ENCODE assay signal across 18 cellular contexts in the genomic region with DNA sequence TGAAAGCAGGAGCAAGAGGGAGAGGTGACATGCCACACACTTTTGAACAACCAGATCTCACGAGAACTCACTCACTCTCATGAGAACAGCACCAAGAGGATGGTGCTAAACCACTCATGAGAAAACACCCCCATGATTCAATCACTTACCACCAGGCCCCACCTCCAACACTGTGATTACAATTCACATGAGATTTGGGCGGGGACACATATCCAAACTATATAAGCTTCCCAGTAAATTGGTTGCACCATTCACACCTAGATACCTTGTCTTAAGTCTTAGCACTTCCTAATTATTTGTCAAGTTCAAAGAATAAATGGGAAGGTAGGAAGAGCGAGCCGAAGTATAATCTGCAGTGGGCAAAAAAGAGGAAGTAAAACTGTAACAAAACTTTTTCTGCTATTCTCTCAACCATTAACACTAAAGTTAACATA. TPM values are rescaled to one million over a fixed set of nuclear protein-coding genes. Genes with fewer than 3 reads are reported as not detected.
DNase-seq lines count a peak whose midpoint lies in the region; ATAC-seq, FAIRE-seq and TF ChIP-seq lines count a peak whose summit lies in the region.
"Had no signal": no experiment of that assay in that cellular context is flagged by ENCODE, and none has a peak within 500 bp of the region (broad histone marks: within the 10 kb centered on the region; RNA-seq: fewer than 3 reads in every experiment).

No MANE protein-coding gene starts in this region.

- ATAC-seq in GM19035 (IDR thresholded peaks at IDR 0.05; ENCODE audit: unreplicated experiment) (peak; percentile 61), HG02588 (IDR thresholded peaks at IDR 0.05; ENCODE audit: unreplicated experiment) (peak; percentile 71), HG03280 (IDR thresholded peaks at IDR 0.05; ENCODE audit: unreplicated experiment) (peak; percentile 46), GM12878 (peak; percentile 87)
- ATAC-seq in activated CD8-positive, alpha-beta memory T cell treated with anti-CD3 and anti-CD28 coated beads, Interleukin-2, amount 10 ng/mL, durations not matched to agents 7 days and 5 days, result no peak
- no peak for ATAC-seq in stimulated activated effector memory CD8-positive, alpha-beta T cell treated with anti-CD3 and anti-CD28 coated beads, Interleukin-12 subunit alpha, Interleukin-12 subunit beta, amount 100 ng/mL, for 72 hours
- ATAC-seq: naive thymus-derived CD4-positive, alpha-beta T cell; Panc1; sciatic nerve had no signal

- in situ Hi-C loops in GM12878 (cut with MboI), result no loop called here

- no peak for TF ChIP-seq EP300 in GM12878 (IDR thresholded peaks at IDR 0.05; ENCODE audit: borderline replicate concordance in 1 of 2, control insufficient read depth in 1 of 2, low read depth in 2 of 2, low read length in 2 of 2)

- TF ChIP-seq RAD21 in GM12878 (IDR thresholded peaks at IDR 0.05; ENCODE audit: insufficient read depth, low read depth, low read length), result no peak

- H2AFZ ChIP-seq in GM12878 (ENCODE audit: control insufficient read depth, low read depth, low read length), result no peak overlapping the region

- no peak overlapping the region for H3K4me2 ChIP-seq in GM12878 (ENCODE audit: control insufficient read depth, insufficient read depth)

- no peak for TF ChIP-seq POLR2A in GM12878 (IDR thresholded peaks at IDR 0.05; ENCODE audit: low read depth, low read length)

- H3K4me1 ChIP-seq in GM12878 (ENCODE audit: control insufficient read depth, insufficient read depth, low read length), result no peaks in the 10 kb centered on the region

- 8% methylated on average over 4 of the region's 4 CpGs for WGBS in GM12878 (ENCODE audit: insufficient coverage, insufficient replicate concordance, low lambda C conversion rate, missing lambda C conversion rate)

- H3K36me3 ChIP-seq in GM12878 (ENCODE audit: control insufficient read depth in 2 of 2, insufficient read depth in 2 of 2, low read length in 1 of 2), result no peaks in the 10 kb centered on the region

- RAD21 ChIA-PET in GM12878 (lab: Charles Lee; ENCODE audit: unreplicated experiment), result no interaction called here

- POLR2A ChIA-PET in GM12878 (lab: Charles Lee), result no interaction called here

- no peak overlapping the region for H3K4me3 Mint-ChIP-seq in activated CD8-positive, alpha-beta memory T cell treated with anti-CD3 and anti-CD28 coated beads, Interleukin-2, amount 10 ng/mL, durations not matched to agents 7 days and 5 days
- no peak overlapping the region for H3K4me3 Mint-ChIP-seq in stimulated activated effector memory CD8-positive, alpha-beta T cell treated with anti-CD3 and anti-CD28 coated beads, Interleukin-12 subunit alpha, Interleukin-12 subunit beta, amount 100 ng/mL, for 72 hours
- H3K4me3 Mint-ChIP-seq: CD8-positive, alpha-beta memory T cell; naive thymus-derived CD4-positive, alpha-beta T cell had no signal

- H4K20me1 ChIP-seq in GM12878 (ENCODE audit: control insufficient read depth, insufficient read depth), result no peaks in the 10 kb centered on the region

- no peaks in the 10 kb centered on the region for H3K36me3 Mint-ChIP-seq in activated CD8-positive, alpha-beta memory T cell treated with anti-CD3 and anti-CD28 coated beads, Interleukin-2, amount 10 ng/mL, durations not matched to agents 7 days and 5 days
- no peaks in the 10 kb centered on the region for H3K36me3 Mint-ChIP-seq in stimulated activated effector memory CD8-positive, alpha-beta T cell treated with anti-CD3 and anti-CD28 coated beads, Interleukin-12 subunit alpha, Interleukin-12 subunit beta, amount 100 ng/mL, for 72 hours
- H3K36me3 Mint-ChIP-seq: CD8-positive, alpha-beta memory T cell; naive thymus-derived CD4-positive, alpha-beta T cell had no signal

- intact Hi-C loops in GM12878 (cut with micrococcal nuclease; ENCODE audit: unreplicated experiment), result no loop called here

- no peak overlapping the region for H3K27ac Mint-ChIP-seq in activated CD8-positive, alpha-beta memory T cell treated with anti-CD3 and anti-CD28 coated beads, Interleukin-2, amount 10 ng/mL, durations not matched to agents 7 days and 5 days
- H3K27ac Mint-ChIP-seq in stimulated activated effector memory CD8-positive, alpha-beta T cell treated with anti-CD3 and anti-CD28 coated beads, Interleukin-12 subunit alpha, Interleukin-12 subunit beta, amount 100 ng/mL, for 72 hours, result no peak overlapping the region
- H3K27ac Mint-ChIP-seq: CD8-positive, alpha-beta memory T cell; naive thymus-derived CD4-positive, alpha-beta T cell had no signal

- H3K9me3 ChIP-seq in GM12878 (replicated peaks; ENCODE audit: control insufficient read depth, insufficient read depth, low read length), result no peaks in the 10 kb centered on the region

- no peaks in the 10 kb centered on the region for H3K79me2 ChIP-seq in GM12878 (ENCODE audit: control insufficient read depth, insufficient read depth, low read length)

- no peak for TF ChIP-seq CTCF in GM12878 (IDR thresholded peaks at IDR 0.05 in 2 of 3, conservative IDR thresholded peaks at IDR 0.05 in 1 of 3; ENCODE audit: control insufficient read depth in 2 of 3, extremely low read depth in 1 of 3, insufficient read depth in 1 of 3, low read depth in 3 of 3, low read length in 3 of 3)

- H3K27me3 Mint-ChIP-seq in activated CD8-positive, alpha-beta memory T cell treated with anti-CD3 and anti-CD28 coated beads, Interleukin-2, amount 10 ng/mL, durations not matched to agents 7 days and 5 days, result no peaks in the 10 kb centered on the region
- H3K27me3 Mint-ChIP-seq: CD8-positive, alpha-beta memory T cell; naive thymus-derived CD4-positive, alpha-beta T cell had no signal

- H3K27ac ChIP-seq in GM12878 (ENCODE audit: control insufficient read depth, insufficient read depth), result no peak overlapping the region
- H3K27ac ChIP-seq: dorsolateral prefrontal cortex had no signal

- peak; percentile 18 for FAIRE-seq in GM12878 (lab: Jason Lieb, UNC)
- FAIRE-seq: islet of Langerhans had no signal

- CTCF ChIA-PET in GM12878 (lab: Yijun Ruan, JAX), result no interaction called here
- CTCF ChIA-PET in activated CD8-positive, alpha-beta memory T cell treated with anti-CD3 and anti-CD28 coated beads, Interleukin-2, amount 10 ng/mL, durations not matched to agents 7 days and 5 days (lab: Charles Lee), result no interaction called here

- H3K4me3 ChIP-seq in GM12878, result no peak overlapping the region
- H3K4me3 ChIP-seq: dorsolateral prefrontal cortex had no signal

- no peaks in the 10 kb centered on the region for H3K9me3 Mint-ChIP-seq in activated CD8-positive, alpha-beta memory T cell treated with anti-CD3 and anti-CD28 coated beads, Interleukin-2, amount 10 ng/mL, durations not matched to agents 7 days and 5 days (ENCODE audit: low read depth)
- H3K9me3 Mint-ChIP-seq in stimulated activated effector memory CD8-positive, alpha-beta T cell treated with anti-CD3 and anti-CD28 coated beads, Interleukin-12 subunit alpha, Interleukin-12 subunit beta, amount 100 ng/mL, for 72 hours, result peaks cover 14% of the 10 kb centered on the region

- BruUV-seq in GM12878 (replicated peaks; lab: Mats Ljungman, UMichigan), result no TSS peak

- no peak overlapping the region for H3K9ac ChIP-seq in GM12878 (ENCODE audit: control insufficient read depth, insufficient read depth, low read length)

- no peaks in the 10 kb centered on the region for H3K4me1 Mint-ChIP-seq in activated CD8-positive, alpha-beta memory T cell treated with anti-CD3 and anti-CD28 coated beads, Interleukin-2, amount 10 ng/mL, durations not matched to agents 7 days and 5 days
- H3K4me1 Mint-ChIP-seq in stimulated activated effector memory CD8-positive, alpha-beta T cell treated with anti-CD3 and anti-CD28 coated beads, Interleukin-12 subunit alpha, Interleukin-12 subunit beta, amount 100 ng/mL, for 72 hours, result no peaks in the 10 kb centered on the region
- H3K4me1 Mint-ChIP-seq: CD8-positive, alpha-beta memory T cell; naive thymus-derived CD4-positive, alpha-beta T cell had no signal

- no peaks in the 10 kb centered on the region for H3K27me3 ChIP-seq in GM12878 (replicated peaks in 1 of 2; ENCODE audit: control insufficient read depth in 2 of 2, insufficient read depth in 2 of 2, low read length in 1 of 2)
- H3K27me3 ChIP-seq: dorsolateral prefrontal cortex had no signal

- DNase-seq in GM12878 (ENCODE audit: low read depth, low spot score), result peak; percentile 13
- DNase-seq in activated CD4-positive, alpha-beta T cell treated with anti-CD3 and anti-CD28 coated beads, Interleukin-2, amount 50 U/mL, for 48 hours, result no peak
- no peak for DNase-seq in activated CD8-positive, alpha-beta memory T cell treated with anti-CD3 and anti-CD28 coated beads, Interleukin-2, amount 10 ng/mL, durations not matched to agents 7 days and 5 days
- DNase-seq in stimulated activated CD4-positive, alpha-beta T cell treated with anti-CD3 and anti-CD28 coated beads, Interleukin-4, amount 100 ng/mL, for 1 hour, result no peak
- DNase-seq in stimulated activated effector memory CD8-positive, alpha-beta T cell treated with anti-CD3 and anti-CD28 coated beads, Interleukin-12 subunit alpha, Interleukin-12 subunit beta, amount 100 ng/mL, for 72 hours (ENCODE audit: low spot score in 2 of 2), result no peak
- DNase-seq: amniotic stem cell; CD8-positive, alpha-beta memory T cell; dorsolateral prefrontal cortex; H7; naive thymus-derived CD4-positive, alpha-beta T cell; NCI-H2107; T-helper 9 cell had no signal

- SMC1A ChIA-PET in GM12878 (lab: Charles Lee; ENCODE audit: uncharacterized antibody, unreplicated experiment), result no interaction called here

TF ChIP-seq in GM12878, 131 proteins besides CTCF, POLR2A, EP300 and RAD21 (continues in another document):
- TF ChIP-seq NR2C2 (IDR thresholded peaks at IDR 0.05; ENCODE audit: borderline replicate concordance, control insufficient read depth, insufficient read length, low read depth) (no peak), SMAD5 (IDR thresholded peaks at IDR 0.05; ENCODE audit: low read depth) (no peak)

RNA-seq across cellular contexts. Expression of a gene that starts 34.3 kb away (rescaled TPM):
- total RNA-seq in GM12878 (2013; cell fraction: nucleolus; rRNA removed), result not detected in 2 replicates
- 0.06 and 0.22 TPM in 2 replicates for total RNA-seq in GM12878 (2014; rRNA removed)
- total RNA-seq in GM12878 (2014; rRNA removed; fragmentation: Illumina TruSeq; extraction: Trizol), result not detected in 2 replicates
- not detected in 2 replicates for total RNA-seq in GM12878 (2021)
- not detected for polyA plus RNA-seq in GM12878 (2011; ENCODE audit: low read depth)
- polyA plus RNA-seq in GM12878 (2011; rRNA removed), result not detected in 2 replicates
- not detected in 2 replicates for polyA plus RNA-seq in GM12878 (2011; cell fraction: cytosol; rRNA removed)
- polyA plus RNA-seq in GM12878 (2011; cell fraction: nucleus; rRNA removed), result not detected in 2 replicates
- polyA plus RNA-seq in GM12878 (2012), result not detected in 2 replicates
- polyA plus RNA-seq in GM12878 (2014; fragmentation: Illumina TruSeq; extraction: Trizol), result 0.13 TPM in 1 of 2 replicates, not detected in the other
- polyA plus RNA-seq in GM12878 (2014; fragmentation: Nextera tagmentation; extraction: Ambion mirVana), result under 1 TPM in 1 of 2 experiments, not detected in 1; 0.07 TPM
- 0.13 TPM in 1 of 2 replicates, not detected in the other for polyA plus RNA-seq in GM12878 (2014; rRNA removed)
- not detected for polyA plus RNA-seq in GM12878 (2016; fragmentation: Nextera tagmentation; extraction: Ambion mirVana)
- polyA minus RNA-seq in GM12878 (2011; rRNA and poly(A)+ RNA removed), result not detected in 2 replicates
- not detected in 2 replicates for polyA minus RNA-seq in GM12878 (2011; cell fraction: cytosol; rRNA and poly(A)+ RNA removed)
- polyA minus RNA-seq in GM12878 (2011; cell fraction: nucleus; rRNA and poly(A)+ RNA removed), result not detected in 2 replicates
- total RNA-seq in activated CD8-positive, alpha-beta memory T cell treated with anti-CD3 and anti-CD28 coated beads, Interleukin-2, amount 10 ng/mL, durations not matched to agents 7 days and 5 days, result not detected
- total RNA-seq: CD8-positive, alpha-beta memory T cell; H7; naive thymus-derived CD4-positive, alpha-beta T cell; sciatic nerve had no signal
- polyA plus RNA-seq: CD8-positive, alpha-beta memory T cell; naive thymus-derived CD4-positive, alpha-beta T cell had no signal

Comparison
In these comparisons a context has a peak if more than half of its experiments do, and no peak if none do; other contexts are left out.
1. ATAC-seq: peak in GM19035 (single experiment), HG02588 (single experiment), HG03280 (single experiment) and GM12878 (single experiment); none in activated CD8-positive, alpha-beta memory T cell treated with anti-CD3 and anti-CD28 coated beads, Interleukin-2, amount 10 ng/mL, durations not matched to agents 7 days and 5 days (single experiment) and stimulated activated effector memory CD8-positive, alpha-beta T cell treated with anti-CD3 and anti-CD28 coated beads, Interleukin-12 subunit alpha, Interleukin-12 subunit beta, amount 100 ng/mL, for 72 hours (single experiment).